20 cellular contexts compared by ENCODE assay signal in genomic region chr1:1204425-1204920, GRCh38. TPM values are rescaled to one million over a fixed set of nuclear protein-coding genes. Genes with fewer than 3 reads are reported as not detected.
DNase-seq lines count a peak whose midpoint lies in the region; ATAC-seq and TF ChIP-seq lines count a peak whose summit lies in the region.
"Had no signal": no experiment of that assay in that cellular context is flagged by ENCODE, and none has a peak within 500 bp of the region (broad histone marks: within the 10 kb centered on the region; RNA-seq: fewer than 3 reads in every experiment).

No MANE protein-coding gene starts in this region.

- H3K27me3 Mint-ChIP-seq in activated CD4-positive, alpha-beta T cell treated with anti-CD3 and anti-CD28 coated beads, Interleukin-2, amount 10 ng/mL, durations not matched to agents 24 days and 14 days: no peaks in the 10 kb centered on the region
- H3K27me3 Mint-ChIP-seq in stimulated activated naive CD8-positive, alpha-beta T cell treated with anti-CD3 and anti-CD28 coated beads, Interleukin-15, Interleukin-2, amounts not matched to agents 100 ng/mL and 50 ng/mL, for 24 hours: no peaks in the 10 kb centered on the region
- H3K27me3 Mint-ChIP-seq in endothelial cell (ENCODE audit: unreplicated experiment): no peaks in the 10 kb centered on the region
- H3K27me3 Mint-ChIP-seq in progenitor cell of endocrine pancreas: peaks cover 9% of the 10 kb centered on the region

- no peak overlapping the region for H3K27ac Mint-ChIP-seq in activated CD4-positive, alpha-beta T cell treated with anti-CD3 and anti-CD28 coated beads, Interleukin-2, amount 10 ng/mL, durations not matched to agents 24 days and 14 days
- no peak overlapping the region for H3K27ac Mint-ChIP-seq in stimulated activated naive CD8-positive, alpha-beta T cell treated with anti-CD3 and anti-CD28 coated beads, Interleukin-15, Interleukin-2, amounts not matched to agents 100 ng/mL and 50 ng/mL, for 24 hours
- H3K27ac Mint-ChIP-seq in endothelial cell (ENCODE audit: unreplicated experiment): no peak overlapping the region
- H3K27ac Mint-ChIP-seq in progenitor cell of endocrine pancreas: no peak overlapping the region

- H3K4me3 Mint-ChIP-seq in activated CD4-positive, alpha-beta T cell treated with anti-CD3 and anti-CD28 coated beads, Interleukin-2, amount 10 ng/mL, durations not matched to agents 24 days and 14 days: peak overlapping the region; percentile 88
- peak overlapping the region; percentile 79 for H3K4me3 Mint-ChIP-seq in stimulated activated naive CD8-positive, alpha-beta T cell treated with anti-CD3 and anti-CD28 coated beads, Interleukin-15, Interleukin-2, amounts not matched to agents 100 ng/mL and 50 ng/mL, for 24 hours
- H3K4me3 Mint-ChIP-seq in endothelial cell (ENCODE audit: unreplicated experiment) (no peak overlapping the region), progenitor cell of endocrine pancreas (ENCODE audit: low read depth) (no peak overlapping the region)

- peaks cover 22% of the 10 kb centered on the region for H3K36me3 Mint-ChIP-seq in activated CD4-positive, alpha-beta T cell treated with anti-CD3 and anti-CD28 coated beads, Interleukin-2, amount 10 ng/mL, durations not matched to agents 24 days and 14 days (ENCODE audit: low read depth)
- no peaks in the 10 kb centered on the region for H3K36me3 Mint-ChIP-seq in stimulated activated naive CD8-positive, alpha-beta T cell treated with anti-CD3 and anti-CD28 coated beads, Interleukin-15, Interleukin-2, amounts not matched to agents 100 ng/mL and 50 ng/mL, for 24 hours (ENCODE audit: low read depth)
- H3K36me3 Mint-ChIP-seq in endothelial cell (ENCODE audit: low read depth, unreplicated experiment) (no peaks in the 10 kb centered on the region), progenitor cell of endocrine pancreas (ENCODE audit: insufficient read depth) (no peaks in the 10 kb centered on the region)

- no peaks in the 10 kb centered on the region for H3K9me3 Mint-ChIP-seq in activated CD4-positive, alpha-beta T cell treated with anti-CD3 and anti-CD28 coated beads, Interleukin-2, amount 10 ng/mL, durations not matched to agents 24 days and 14 days
- no peaks in the 10 kb centered on the region for H3K9me3 Mint-ChIP-seq in stimulated activated naive CD8-positive, alpha-beta T cell treated with anti-CD3 and anti-CD28 coated beads, Interleukin-15, Interleukin-2, amounts not matched to agents 100 ng/mL and 50 ng/mL, for 24 hours
- H3K9me3 Mint-ChIP-seq in endothelial cell (ENCODE audit: unreplicated experiment): no peaks in the 10 kb centered on the region
- H3K9me3 Mint-ChIP-seq in progenitor cell of endocrine pancreas (ENCODE audit: low read depth): no peaks in the 10 kb centered on the region

- DNase-seq in activated CD4-positive, alpha-beta T cell treated with anti-CD3 and anti-CD28 coated beads, Interleukin-2, amount 10 ng/mL, durations not matched to agents 24 days and 14 days: no peak
- DNase-seq in activated CD4-positive, alpha-beta T cell treated with anti-CD3 and anti-CD28 coated beads for 4 hours: no peak
- DNase-seq in stimulated activated naive CD8-positive, alpha-beta T cell treated with anti-CD3 and anti-CD28 coated beads, Interleukin-15, Interleukin-2, amounts not matched to agents 100 U/mL and 50 U/mL, for 24 hours: no peak
- DNase-seq in endothelial cell (ENCODE audit: low spot score) (peak; percentile 2), progenitor cell of endocrine pancreas (ENCODE audit: low spot score, unreplicated experiment) (no peak)
- DNase-seq: amniotic stem cell; dermis blood vessel endothelial cell; NCI-H1105 treated with DMSO at 0.1 percent for 48 hours; NCI-H510A; nucleus accumbens; retina; stimulated activated CD4-positive, alpha-beta T cell treated with anti-CD3 and anti-CD28 coated beads, Interleukin-12 subunit alpha, Interleukin-12 subunit beta, amount 100 ng/mL, for 4 hours had no signal

- intact Hi-C loops in activated CD4-positive, alpha-beta T cell treated with anti-CD3 and anti-CD28 coated beads, Interleukin-2, amount 10 ng/mL, durations not matched to agents 24 days and 14 days (cut with micrococcal nuclease): loop anchor here (5.0 to 10.0 kb wide), 2 partner anchors 68 to 170 kb away; partner anchors contain the start of gene UBE2J2

- no peak for TF ChIP-seq CTCF in endothelial cell (IDR thresholded peaks at IDR 0.05; ENCODE audit: unreplicated experiment)
- TF ChIP-seq CTCF in progenitor cell of endocrine pancreas (IDR thresholded peaks at IDR 0.05; ENCODE audit: unreplicated experiment): no peak

- peaks cover 22% of the 10 kb centered on the region for H3K4me1 Mint-ChIP-seq in activated CD4-positive, alpha-beta T cell treated with anti-CD3 and anti-CD28 coated beads, Interleukin-2, amount 10 ng/mL, durations not matched to agents 24 days and 14 days
- H3K4me1 Mint-ChIP-seq in stimulated activated naive CD8-positive, alpha-beta T cell treated with anti-CD3 and anti-CD28 coated beads, Interleukin-15, Interleukin-2, amounts not matched to agents 100 ng/mL and 50 ng/mL, for 24 hours (ENCODE audit: low read depth): peaks cover 41% of the 10 kb centered on the region
- no peaks in the 10 kb centered on the region for H3K4me1 Mint-ChIP-seq in endothelial cell (ENCODE audit: unreplicated experiment)
- peaks cover 2% of the 10 kb centered on the region for H3K4me1 Mint-ChIP-seq in progenitor cell of endocrine pancreas (ENCODE audit: low read depth)

- no peak for ATAC-seq in stimulated activated naive CD8-positive, alpha-beta T cell treated with anti-CD3 and anti-CD28 coated beads, Interleukin-15, Interleukin-2, amounts not matched to agents 100 U/mL and 50 U/mL, for 24 hours
- ATAC-seq in GM18505 (IDR thresholded peaks at IDR 0.05; ENCODE audit: unreplicated experiment): no peak
- no peak for ATAC-seq in HG02642 (IDR thresholded peaks at IDR 0.05; ENCODE audit: poor library complexity, unreplicated experiment)
- ATAC-seq: activated CD4-positive, CD25-positive, alpha-beta regulatory T cell treated with anti-CD3 and anti-CD28 coated beads, Interleukin-2, amount 50 U/mL, for 24 hours had no signal

- no peak for TF ChIP-seq POLR2A in GM18505 (IDR thresholded peaks at IDR 0.05; ENCODE audit: borderline replicate concordance, extremely low read depth, insufficient read depth, insufficient read length)

RNA-seq across cellular contexts. Expression of gene TNFRSF18, which starts 1.9 kb away (rescaled TPM):
- 250 and 254 TPM in 2 replicates for total RNA-seq in activated CD4-positive, alpha-beta T cell treated with anti-CD3 and anti-CD28 coated beads, Interleukin-2, amount 10 ng/mL, durations not matched to agents 24 days and 14 days
- total RNA-seq in endothelial cell (ENCODE audit: unreplicated experiment) (not detected), progenitor cell of endocrine pancreas (0.48 TPM in 1 of 2 replicates, not detected in the other)
- total RNA-seq: hepatocyte, RPMI7951 had no signal

RNA-seq across cellular contexts. Expression of gene TNFRSF4, which starts 9.5 kb away (rescaled TPM):
- 692 and 702 TPM in 2 replicates for total RNA-seq in activated CD4-positive, alpha-beta T cell treated with anti-CD3 and anti-CD28 coated beads, Interleukin-2, amount 10 ng/mL, durations not matched to agents 24 days and 14 days
- total RNA-seq in endothelial cell (ENCODE audit: unreplicated experiment) (0.80 TPM), progenitor cell of endocrine pancreas (0.33 and 0.38 TPM in 2 replicates)
- total RNA-seq: hepatocyte, RPMI7951, vagina had no signal

RNA-seq across cellular contexts. Expression of gene SDF4, which starts 27.3 kb away (rescaled TPM):
- 175 and 194 TPM in 2 replicates for total RNA-seq in activated CD4-positive, alpha-beta T cell treated with anti-CD3 and anti-CD28 coated beads, Interleukin-2, amount 10 ng/mL, durations not matched to agents 24 days and 14 days
- total RNA-seq in endothelial cell (ENCODE audit: unreplicated experiment): 130 TPM
- 103 and 107 TPM in 2 replicates for total RNA-seq in progenitor cell of endocrine pancreas

RNA-seq across cellular contexts. Expression of gene B3GALT6, which starts 27.6 kb away (rescaled TPM):
- 42.5 and 43.2 TPM in 2 replicates for total RNA-seq in activated CD4-positive, alpha-beta T cell treated with anti-CD3 and anti-CD28 coated beads, Interleukin-2, amount 10 ng/mL, durations not matched to agents 24 days and 14 days
- total RNA-seq in endothelial cell (ENCODE audit: unreplicated experiment) (43.2 TPM), progenitor cell of endocrine pancreas (31.7 and 31.9 TPM in 2 replicates)

RNA-seq across cellular contexts. Expression of gene TTLL10, which starts 30.8 kb away (rescaled TPM):
- not detected in 2 replicates for total RNA-seq in activated CD4-positive, alpha-beta T cell treated with anti-CD3 and anti-CD28 coated beads, Interleukin-2, amount 10 ng/mL, durations not matched to agents 24 days and 14 days
- not detected for total RNA-seq in endothelial cell (ENCODE audit: unreplicated experiment)
- 5.0 and 5.5 TPM in 2 replicates for total RNA-seq in progenitor cell of endocrine pancreas
- total RNA-seq: dermis blood vessel endothelial cell, hepatocyte, RPMI7951, suprapubic skin, vagina had no signal

Comparison
In these comparisons a context has a peak if more than half of its experiments do, and no peak if none do; other contexts are left out.
1. H3K4me3 Mint-ChIP-seq: peak in activated CD4-positive, alpha-beta T cell treated with anti-CD3 and anti-CD28 coated beads, Interleukin-2, amount 10 ng/mL, durations not matched to agents 24 days and 14 days (single experiment) and stimulated activated naive CD8-positive, alpha-beta T cell treated with anti-CD3 and anti-CD28 coated beads, Interleukin-15, Interleukin-2, amounts not matched to agents 100 ng/mL and 50 ng/mL, for 24 hours (single experiment); none in endothelial cell (single experiment) and progenitor cell of endocrine pancreas (single experiment).
2. RNA of gene TNFRSF18, which starts 1.9 kb away (total RNA-seq): 250 to 254 TPM in activated CD4-positive, alpha-beta T cell treated with anti-CD3 and anti-CD28 coated beads, Interleukin-2, amount 10 ng/mL, durations not matched to agents 24 days and 14 days; 0.48 TPM in progenitor cell of endocrine pancreas and not detected in endothelial cell (single experiment); every median in the first group is over 100 times any median in the second.
3. RNA of gene TNFRSF4, which starts 9.5 kb away (total RNA-seq): 692 to 702 TPM in activated CD4-positive, alpha-beta T cell treated with anti-CD3 and anti-CD28 coated beads, Interleukin-2, amount 10 ng/mL, durations not matched to agents 24 days and 14 days; 0.80 TPM in endothelial cell (single experiment) and 0.33 to 0.38 TPM in progenitor cell of endocrine pancreas; every median in the first group is over 100 times any median in the second.